8 cellular contexts compared by ENCODE assay signal in genomic region chr17:75345514-75346167, GRCh38. TPM values are rescaled to one million over a fixed set of nuclear protein-coding genes. Genes with fewer than 3 reads are reported as not detected.
DNase-seq lines count a peak whose midpoint lies in the region; ATAC-seq and TF ChIP-seq lines count a peak whose summit lies in the region.

No MANE protein-coding gene starts in this region.

- BruUV-seq in Calu3 (replicated peaks; lab: Mats Ljungman, UMichigan), result no TSS peak

- H3K36me3 Mint-ChIP-seq in Calu3 (ENCODE audit: insufficient read depth, unreplicated experiment), result peaks cover 10% of the 10 kb centered on the region
- H3K36me3 Mint-ChIP-seq in natural killer cell treated with Interleukin-12 subunit alpha and Interleukin-12 subunit beta and Interleukin-15 and Interleukin-18, amount 100 ng/mL, for 72 hours, result no peaks in the 10 kb centered on the region

- H3K27ac Mint-ChIP-seq in Calu3 (ENCODE audit: unreplicated experiment), result peak overlapping the region; percentile 63
- H3K27ac Mint-ChIP-seq in natural killer cell treated with Interleukin-12 subunit alpha and Interleukin-12 subunit beta and Interleukin-15 and Interleukin-18, amount 100 ng/mL, for 72 hours, result peak overlapping the region; percentile 71 to 91

- no peaks in the 10 kb centered on the region for H3K27me3 Mint-ChIP-seq in Calu3 (ENCODE audit: unreplicated experiment)
- no peaks in the 10 kb centered on the region for H3K27me3 Mint-ChIP-seq in natural killer cell treated with Interleukin-12 subunit alpha and Interleukin-12 subunit beta and Interleukin-15 and Interleukin-18, amount 100 ng/mL, for 72 hours

- TF ChIP-seq CTCF in Calu3 (IDR thresholded peaks at IDR 0.05; ENCODE audit: unreplicated experiment) (no peak), RWPE1 (conservative IDR thresholded peaks at IDR 0.05; ENCODE audit: low read depth) (no peak)

- H3K4me3 Mint-ChIP-seq in Calu3 (ENCODE audit: low read depth, unreplicated experiment), result peak overlapping the region; percentile 31
- H3K4me3 Mint-ChIP-seq in natural killer cell treated with Interleukin-12 subunit alpha and Interleukin-12 subunit beta and Interleukin-15 and Interleukin-18, amount 100 ng/mL, for 72 hours, result peak overlapping the region; percentile 78

- POLR2A ChIA-PET in RWPE1 (lab: Yijun Ruan, JAX; ENCODE audit: low non-redundant PET), result no interaction called here

- peaks cover 62% of the 10 kb centered on the region for H3K4me1 Mint-ChIP-seq in Calu3 (ENCODE audit: low read depth, unreplicated experiment)
- peaks cover 66 to 67% of the 10 kb centered on the region in 2 donors for H3K4me1 Mint-ChIP-seq in natural killer cell treated with Interleukin-12 subunit alpha and Interleukin-12 subunit beta and Interleukin-15 and Interleukin-18, amount 100 ng/mL, for 72 hours (ENCODE audit: low read depth in 2 of 2)

- intact Hi-C loops in Calu3 (cut with micrococcal nuclease; ENCODE audit: unreplicated experiment), result no loop called here

- peak; percentile 22 for DNase-seq in Calu3
- peak; percentile 27 for DNase-seq in activated CD8-positive, alpha-beta memory T cell treated with anti-CD3 and anti-CD28 coated beads, Interleukin-2, amount 50 U/mL, for 1 hour (ENCODE audit: extremely low read depth)
- DNase-seq in natural killer cell treated with Interleukin-12 subunit alpha and Interleukin-12 subunit beta and Interleukin-15 and Interleukin-18, amount 100 ng/mL, for 72 hours (ENCODE audit: low spot score), result no peak
- DNase-seq in iPS-NIHi11 (ENCODE audit: low spot score), result no peak
- no peak for DNase-seq in RWPE1 (ENCODE audit: low spot score)
- no peak for DNase-seq in amniotic stem cell (lab: John Stamatoyannopoulos, UW)

- CTCF ChIA-PET in Calu3 (lab: Charles Lee) (interaction anchor here (0.7 to 1.0 kb wide), 6 partner anchors 15 to 452 kb away, joined by 4 to 10 read pairs (median 5); no protein-coding TSS in a partner anchor), RWPE1 (lab: Yijun Ruan, JAX) (no interaction called here)

- ATAC-seq in GM19351 (IDR thresholded peaks at IDR 0.05; ENCODE audit: unreplicated experiment) (peak; percentile 65), HG03442 (IDR thresholded peaks at IDR 0.05; ENCODE audit: unreplicated experiment) (peak; percentile 60)
- ATAC-seq in natural killer cell treated with Interleukin-12 subunit alpha and Interleukin-12 subunit beta and Interleukin-15 and Interleukin-18, amount 100 ng/mL, for 72 hours, result peak; percentile 54 to 61

- H3K9me3 Mint-ChIP-seq in Calu3 (ENCODE audit: low read depth, unreplicated experiment), result no peaks in the 10 kb centered on the region
- no peaks in the 10 kb centered on the region for H3K9me3 Mint-ChIP-seq in natural killer cell treated with Interleukin-12 subunit alpha and Interleukin-12 subunit beta and Interleukin-15 and Interleukin-18, amount 100 ng/mL, for 72 hours

- no peak overlapping the region for H3K27ac ChIP-seq in RWPE1

RNA-seq across cellular contexts. Expression of gene SLC25A19, which starts 56.4 kb away (rescaled TPM):
- 26.7 and 26.8 TPM in 2 replicates for total RNA-seq in Calu3 (2022)
- 100 to 1,000 TPM in 1 of 2 donors, 10 to 100 TPM in 1; 53.0 to 140 TPM for total RNA-seq in natural killer cell treated with Interleukin-12 subunit alpha and Interleukin-12 subunit beta and Interleukin-15 and Interleukin-18, amount 100 ng/mL, for 72 hours

RNA-seq across cellular contexts. Expression of gene GRB2, which starts 59.8 kb away (rescaled TPM):
- 79.7 and 99.9 TPM in 2 replicates for total RNA-seq in Calu3 (2022)
- total RNA-seq in natural killer cell treated with Interleukin-12 subunit alpha and Interleukin-12 subunit beta and Interleukin-15 and Interleukin-18, amount 100 ng/mL, for 72 hours, result 100 to 1,000 TPM; 198 to 235 TPM

Comparison
In these comparisons a context has a peak if more than half of its experiments do, and no peak if none do; other contexts are left out.
1. DNase-seq: peak in Calu3 (single experiment) and activated CD8-positive, alpha-beta memory T cell treated with anti-CD3 and anti-CD28 coated beads, Interleukin-2, amount 50 U/mL, for 1 hour (single experiment); none in natural killer cell treated with Interleukin-12 subunit alpha and Interleukin-12 subunit beta and Interleukin-15 and Interleukin-18, amount 100 ng/mL, for 72 hours (single experiment), iPS-NIHi11 (single experiment), RWPE1 (single experiment) and amniotic stem cell (single experiment).
2. Peak in every context shown above with its lines, with median percentiles within 50 percentile points of each other: ATAC-seq.